Comparison of ENCODE assay signal across 22 cellular contexts in the genomic region with DNA sequence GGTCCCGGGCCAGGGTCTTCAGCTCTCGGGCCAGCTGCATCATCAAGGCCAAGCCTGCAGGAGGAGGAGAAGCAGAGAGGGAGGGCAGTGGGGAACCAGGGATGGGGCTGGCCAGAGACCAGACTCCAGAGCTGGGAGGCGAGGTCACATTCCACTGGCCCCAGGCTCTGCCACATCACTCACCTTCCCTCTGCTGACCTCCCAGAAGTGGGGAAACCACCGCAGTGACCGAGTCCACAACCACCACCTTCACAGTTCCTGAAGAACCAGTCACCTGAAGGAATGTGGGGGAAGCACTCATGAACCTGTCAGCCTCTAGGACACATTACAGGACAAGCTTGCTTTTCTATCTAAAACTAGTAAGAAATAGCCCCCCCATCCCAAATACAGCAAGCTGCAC. TPM values are rescaled to one million over a fixed set of nuclear protein-coding genes. Genes with fewer than 3 reads are reported as not detected.
"Had no signal": no experiment of that assay in that cellular context is flagged by ENCODE, and none has a peak within 500 bp of the region (broad histone marks: within the 10 kb centered on the region; RNA-seq: fewer than 3 reads in every experiment).

No MANE protein-coding gene starts in this region.

- ATAC-seq: gastroesophageal sphincter; naive thymus-derived CD4-positive, alpha-beta T cell; psoas muscle; stimulated activated naive CD8-positive, alpha-beta T cell treated with anti-CD3 and anti-CD28 coated beads, Interleukin-15, Interleukin-2, amounts not matched to agents 100 U/mL and 50 U/mL, for 24 hours had no signal

- H3K4me1 ChIP-seq: esophagus muscularis mucosa, gastroesophageal sphincter, psoas muscle, sigmoid colon, suprapubic skin, thyroid gland, upper lobe of left lung, uterus had no signal

- H3K27me3 Mint-ChIP-seq: naive thymus-derived CD4-positive, alpha-beta T cell had no signal

- DNase-seq: effector memory CD4-positive, alpha-beta T cell; foreskin fibroblast; immature natural killer cell; kidney; naive thymus-derived CD4-positive, alpha-beta T cell; psoas muscle; sigmoid colon; stimulated activated naive CD8-positive, alpha-beta T cell treated with anti-CD3 and anti-CD28 coated beads, Interleukin-15, Interleukin-2, amounts not matched to agents 100 U/mL and 50 U/mL, for 24 hours; thyroid gland; upper lobe of left lung; uterus had no signal

- H3K4me3 ChIP-seq: esophagus muscularis mucosa, gastroesophageal sphincter, psoas muscle, sigmoid colon, skin epidermis, suprapubic skin, thyroid gland, upper lobe of left lung, uterus had no signal

- H3K27ac ChIP-seq: esophagus muscularis mucosa, gastroesophageal sphincter, neutrophil, psoas muscle, sigmoid colon, skin epidermis, suprapubic skin, thyroid gland, upper lobe of left lung, uterus had no signal

- H3K9me3 ChIP-seq: esophagus muscularis mucosa, neutrophil, psoas muscle, sigmoid colon, suprapubic skin, thyroid gland, upper lobe of left lung, uterus had no signal

- H3K4me3 Mint-ChIP-seq: immature natural killer cell; naive thymus-derived CD4-positive, alpha-beta T cell had no signal

- H3K27me3 ChIP-seq: esophagus muscularis mucosa, gastroesophageal sphincter, neutrophil, sigmoid colon, suprapubic skin, thyroid gland, upper lobe of left lung, uterus had no signal

- H3K36me3 ChIP-seq: uterus had no signal

- H3K9me3 Mint-ChIP-seq: immature natural killer cell had no signal

RNA-seq across cellular contexts. Expression of a gene that starts 18.1 kb away (rescaled TPM):
- total RNA-seq: esophagus muscularis mucosa; gastroesophageal sphincter; kidney; liver; lung microvascular endothelial cell; mesenteric fat pad; mononuclear cell; naive thymus-derived CD4-positive, alpha-beta T cell; osteoblast; psoas muscle; sigmoid colon; suprapubic skin; thyroid gland; upper lobe of left lung; uterus had no signal
- polyA plus RNA-seq: immature natural killer cell; liver; naive thymus-derived CD4-positive, alpha-beta T cell; neural cell; psoas muscle; sigmoid colon had no signal

RNA-seq across cellular contexts. Expression of a gene that starts 44.3 kb away (rescaled TPM):
- total RNA-seq: lung microvascular endothelial cell, mesenteric fat pad, osteoblast, sigmoid colon, suprapubic skin, thyroid gland had no signal
- polyA plus RNA-seq: neural cell had no signal
